In the genomic region with DNA sequence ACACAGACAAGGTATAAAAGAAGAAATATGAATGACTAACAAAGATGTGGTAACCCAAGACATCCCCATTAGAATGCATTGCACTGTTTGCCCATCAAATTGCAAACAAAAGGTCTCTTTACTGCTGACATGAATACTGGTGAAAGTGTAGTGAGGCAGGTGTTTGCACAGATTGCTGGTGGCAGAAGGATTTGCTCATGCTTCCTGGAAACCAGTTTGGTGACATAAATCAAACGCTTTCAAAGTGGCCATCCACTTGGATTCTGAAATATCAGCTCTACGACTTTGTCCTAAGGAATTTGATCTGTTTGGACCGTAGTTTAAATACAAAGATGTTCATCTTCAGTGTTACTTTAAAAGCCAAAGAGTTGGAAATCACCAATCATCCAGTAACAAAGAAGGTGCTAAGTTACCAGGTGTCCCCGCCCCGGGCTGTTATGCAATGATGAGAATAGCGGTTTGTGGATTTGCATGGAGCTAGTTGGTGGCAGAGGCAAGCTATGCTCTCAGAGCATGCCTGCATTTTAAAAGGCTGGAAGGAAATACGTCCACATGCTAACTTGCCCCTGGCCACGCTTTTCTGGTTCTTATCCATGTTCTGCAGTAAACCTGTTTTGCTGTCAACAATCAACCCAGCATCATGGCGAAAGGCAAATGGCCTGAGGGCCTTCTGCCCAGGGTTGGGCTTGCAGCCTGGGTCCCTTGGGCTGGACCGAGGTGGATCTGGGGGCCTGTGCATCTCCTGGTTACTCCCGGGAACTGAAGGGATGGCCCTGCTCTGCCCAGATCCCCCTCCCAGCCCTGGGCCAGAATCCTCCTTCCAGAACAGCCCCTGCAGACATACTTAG, we compare ENCODE assay signal across 12 cellular contexts. TPM values are rescaled to one million over a fixed set of nuclear protein-coding genes. Genes with fewer than 3 reads are reported as not detected.
DNase-seq lines count a peak whose midpoint lies in the region; ATAC-seq, FAIRE-seq and TF ChIP-seq lines count a peak whose summit lies in the region.
"Had no signal": no experiment of that assay in that cellular context is flagged by ENCODE, and none has a peak within 500 bp of the region (broad histone marks: within the 10 kb centered on the region; RNA-seq: fewer than 3 reads in every experiment).

No MANE protein-coding gene starts in this region.

- H3K9me3 ChIP-seq in endocrine pancreas (ENCODE audit: control insufficient read depth, low read length), result no peaks in the 10 kb centered on the region

- TF ChIP-seq CTCF in Calu3 (IDR thresholded peaks at IDR 0.05; ENCODE audit: unreplicated experiment) (no peak), GM13977 (IDR thresholded peaks at IDR 0.05; ENCODE audit: extremely low read depth, insufficient read depth, missing control alignments) (no peak)

- peak overlapping the region; percentile 14 for H3K4me3 ChIP-seq in endocrine pancreas (ENCODE audit: control insufficient read depth, insufficient read depth, low read length)

- intact Hi-C loops in Calu3 (cut with micrococcal nuclease; ENCODE audit: unreplicated experiment), result no loop called here

- FAIRE-seq in HTR-8/SVneo (lab: Jason Lieb, UNC), result no peak

- H3K27me3 ChIP-seq in endocrine pancreas (ENCODE audit: control insufficient read depth, insufficient read depth, low read length), result no peaks in the 10 kb centered on the region

- no TSS peak for BruUV-seq in Calu3 (replicated peaks; lab: Mats Ljungman, UMichigan)

- no peaks in the 10 kb centered on the region for H3K9me3 Mint-ChIP-seq in Calu3 (ENCODE audit: low read depth, unreplicated experiment)
- H3K9me3 Mint-ChIP-seq: natural killer cell treated with Interleukin-12 subunit alpha and Interleukin-12 subunit beta and Interleukin-15 and Interleukin-18, amount 100 ng/mL, for 72 hours had no signal

- ATAC-seq in HG03342 (IDR thresholded peaks at IDR 0.05; ENCODE audit: unreplicated experiment), result peak; percentile 50
- no peak for ATAC-seq in GM19324 (IDR thresholded peaks at IDR 0.05; ENCODE audit: low FRiP score, unreplicated experiment)
- ATAC-seq: natural killer cell treated with Interleukin-12 subunit alpha and Interleukin-12 subunit beta and Interleukin-15 and Interleukin-18, amount 100 ng/mL, for 72 hours had no signal

- H3K36me3 Mint-ChIP-seq in Calu3 (ENCODE audit: insufficient read depth, unreplicated experiment), result no peaks in the 10 kb centered on the region
- H3K36me3 Mint-ChIP-seq: natural killer cell treated with Interleukin-12 subunit alpha and Interleukin-12 subunit beta and Interleukin-15 and Interleukin-18, amount 100 ng/mL, for 72 hours had no signal

- no peaks in the 10 kb centered on the region for H3K4me1 ChIP-seq in endocrine pancreas (ENCODE audit: control insufficient read depth, insufficient read depth, low read length)

- H3K27ac Mint-ChIP-seq in Calu3 (ENCODE audit: unreplicated experiment), result no peak overlapping the region
- H3K27ac Mint-ChIP-seq: natural killer cell treated with Interleukin-12 subunit alpha and Interleukin-12 subunit beta and Interleukin-15 and Interleukin-18, amount 100 ng/mL, for 72 hours had no signal

- peaks cover 56% of the 10 kb centered on the region for H3K27me3 Mint-ChIP-seq in Calu3 (ENCODE audit: unreplicated experiment)

- H3K4me3 Mint-ChIP-seq in Calu3 (ENCODE audit: low read depth, unreplicated experiment), result no peak overlapping the region
- H3K4me3 Mint-ChIP-seq: natural killer cell treated with Interleukin-12 subunit alpha and Interleukin-12 subunit beta and Interleukin-15 and Interleukin-18, amount 100 ng/mL, for 72 hours had no signal

- H3K36me3 ChIP-seq in endocrine pancreas (ENCODE audit: control insufficient read depth, insufficient read depth, low read length), result no peaks in the 10 kb centered on the region
- H3K36me3 ChIP-seq: WERI-Rb-1 had no signal

- DNase-seq in Calu3 (peak; percentile 33), NCI-H2171 (lab: John Stamatoyannopoulos, UW) (peak; percentile 50), ACHN (no peak), HTR-8/SVneo (ENCODE audit: insufficient read length, low spot score) (no peak), GM13977 (ENCODE audit: low spot score) (no peak)
- DNase-seq: amygdala, C1 segment of cervical spinal cord, WERI-Rb-1 had no signal

- in situ Hi-C loops in ACHN (cut with HindIII; ENCODE audit: low pct_ligation_motif_present, low pct_unique_long_range_greater_than_20kb, low sequenced_read_pairs), result no loop called here
- in situ Hi-C loops in GM13977 (cut with MboI; ENCODE audit: low pct_unique_long_range_greater_than_20kb, low sequenced_read_pairs, unreplicated experiment), result no loop called here

- peaks cover 7% of the 10 kb centered on the region for H3K4me1 Mint-ChIP-seq in Calu3 (ENCODE audit: low read depth, unreplicated experiment)

- CTCF ChIA-PET in Calu3 (lab: Charles Lee), result interaction anchor here (0.8 kb wide), 1 partner anchor 168 kb away, joined by 3 read pairs; no protein-coding TSS in a partner anchor

- H3K9ac ChIP-seq in endocrine pancreas (ENCODE audit: control insufficient read depth, insufficient read depth, low read length), result no peak overlapping the region

RNA-seq across cellular contexts. Expression of a gene that starts 49.2 kb away (rescaled TPM):
- 0.22 TPM in 1 of 2 replicates, not detected in the other for total RNA-seq in Calu3 (2022)
- total RNA-seq: natural killer cell treated with Interleukin-12 subunit alpha and Interleukin-12 subunit beta and Interleukin-15 and Interleukin-18, amount 100 ng/mL, for 72 hours had no signal

Comparison
In these comparisons a context has a peak if more than half of its experiments do, and no peak if none do; other contexts are left out.
1. DNase-seq: peak in Calu3 (single experiment) and NCI-H2171 (single experiment); none in ACHN (single experiment), HTR-8/SVneo (single experiment) and GM13977 (single experiment).